35 cellular contexts compared by ENCODE assay signal in genomic region chr3:3693593-3693992, GRCh38.
A peak's percentile ranks its signal among the peaks of the same experiment; 100 is the strongest.
DNase-seq lines count a peak whose midpoint lies in the region; ATAC-seq and TF ChIP-seq lines count a peak whose summit lies in the region.
"Had no signal": no experiment of that assay in that cellular context is flagged by ENCODE, and none has a peak within 500 bp of the region (broad histone marks: within the 10 kb centered on the region; RNA-seq: fewer than 3 reads in every experiment).

No MANE protein-coding gene starts in this region.

- H3K4me3 ChIP-seq in esophagus muscularis mucosa (no peak overlapping the region), psoas muscle (no peak overlapping the region)
- H3K4me3 ChIP-seq: A549; BLaER1; BLaER1 treated with 17β-estradiol and CSF1 and Interleukin-3, amounts not matched to agents 10 nM and 100 nM had no signal

- no peaks in the 10 kb centered on the region for H3K4me1 Mint-ChIP-seq in stimulated activated naive CD8-positive, alpha-beta T cell treated with anti-CD3 and anti-CD28 coated beads, Interleukin-15, amount 100 ng/mL, for 72 hours
- H3K4me1 Mint-ChIP-seq in natural killer cell, result peaks cover 6 to 8% of the 10 kb centered on the region in 2 donors
- H3K4me1 Mint-ChIP-seq in stimulated activated effector memory CD8-positive, alpha-beta T cell treated with anti-CD3 and anti-CD28 coated beads, Interleukin-12 subunit alpha, Interleukin-12 subunit beta, amount 100 ng/mL, for 72 hours, result no peaks in the 10 kb centered on the region
- H3K4me1 Mint-ChIP-seq: B cell; CD14-positive monocyte; CD4-positive, alpha-beta memory T cell; CD4-positive, CD25-positive, alpha-beta regulatory T cell; CD8-positive, alpha-beta memory T cell had no signal

- 86% methylated on average over 1 of the region's 1 CpG for WGBS in esophagus muscularis mucosa
- WGBS in psoas muscle, 3 donors, result 0 to 100% (median 41%) methylated on average over 1 of the region's 1 CpG

- TF ChIP-seq CTCF in esophagus muscularis mucosa (IDR thresholded peaks at IDR 0.05) (no peak), natural killer cell (IDR thresholded peaks at IDR 0.05) (no peak), psoas muscle (IDR thresholded peaks at IDR 0.05) (no peak)

- no peaks in the 10 kb centered on the region for H3K27me3 Mint-ChIP-seq in stimulated activated naive CD8-positive, alpha-beta T cell treated with anti-CD3 and anti-CD28 coated beads, Interleukin-15, amount 100 ng/mL, for 72 hours
- H3K27me3 Mint-ChIP-seq in natural killer cell (ENCODE audit: low read depth in 2 of 2), result no peaks in the 10 kb centered on the region
- H3K27me3 Mint-ChIP-seq: B cell; CD4-positive, alpha-beta memory T cell; CD4-positive, alpha-beta T cell; CD4-positive, CD25-positive, alpha-beta regulatory T cell had no signal

- H3K27ac Mint-ChIP-seq in stimulated activated naive CD8-positive, alpha-beta T cell treated with anti-CD3 and anti-CD28 coated beads, Interleukin-15, amount 100 ng/mL, for 72 hours, result no peak overlapping the region
- H3K27ac Mint-ChIP-seq in natural killer cell, result no peak overlapping the region
- H3K27ac Mint-ChIP-seq in stimulated activated effector memory CD8-positive, alpha-beta T cell treated with anti-CD3 and anti-CD28 coated beads, Interleukin-12 subunit alpha, Interleukin-12 subunit beta, amount 100 ng/mL, for 72 hours, result no peak overlapping the region
- H3K27ac Mint-ChIP-seq: B cell; CD14-positive monocyte; CD4-positive, alpha-beta memory T cell; CD4-positive, alpha-beta T cell; CD4-positive, CD25-positive, alpha-beta regulatory T cell; CD8-positive, alpha-beta memory T cell; CD8-positive, alpha-beta T cell had no signal

- H3K27ac ChIP-seq in esophagus muscularis mucosa (replicated peaks in 1 of 4) (no peak overlapping the region), psoas muscle (no peak overlapping the region)
- H3K27ac ChIP-seq: 22Rv1; A549; BLaER1; BLaER1 treated with 17β-estradiol and CSF1 and Interleukin-3, amounts not matched to agents 10 nM and 100 nM; C4-2B had no signal

- H3K9me3 ChIP-seq in esophagus muscularis mucosa, result no peaks in the 10 kb centered on the region
- H3K9me3 ChIP-seq in psoas muscle, result no peaks in the 10 kb centered on the region
- H3K9me3 ChIP-seq: A549, BE2C, BLaER1, Caco-2 had no signal

- H3K27me3 ChIP-seq in esophagus muscularis mucosa (no peaks in the 10 kb centered on the region), psoas muscle (ENCODE audit: insufficient read depth in 3 of 3, low read length in 2 of 3) (no peaks in the 10 kb centered on the region)
- H3K27me3 ChIP-seq: BE2C; BLaER1; BLaER1 treated with 17β-estradiol and CSF1 and Interleukin-3, amounts not matched to agents 10 nM and 100 nM had no signal

- ATAC-seq in stimulated activated naive CD8-positive, alpha-beta T cell treated with anti-CD3 and anti-CD28 coated beads, Interleukin-15, amount 100 ng/mL, for 72 hours, result peak; percentile 35
- ATAC-seq in stimulated activated naive CD8-positive, alpha-beta T cell treated with anti-CD3 and anti-CD28 coated beads, Interleukin-15, Interleukin-2, amounts not matched to agents 100 U/mL and 50 U/mL, for 24 hours, result no peak
- peak in 2 of 3 donors; percentile 46 to 54 for ATAC-seq in natural killer cell
- ATAC-seq in stimulated activated effector memory CD8-positive, alpha-beta T cell treated with anti-CD3 and anti-CD28 coated beads, Interleukin-12 subunit alpha, Interleukin-12 subunit beta, amount 100 ng/mL, for 72 hours, result peak; percentile 19
- ATAC-seq in psoas muscle, result no peak
- ATAC-seq in GM21576 (IDR thresholded peaks at IDR 0.05; ENCODE audit: unreplicated experiment), result no peak
- ATAC-seq: A549; CD8-positive, alpha-beta T cell had no signal

- H3K9me3 Mint-ChIP-seq in stimulated activated naive CD8-positive, alpha-beta T cell treated with anti-CD3 and anti-CD28 coated beads, Interleukin-15, amount 100 ng/mL, for 72 hours, result peaks cover 0 to 2% of the 10 kb centered on the region in 2 donors
- no peaks in the 10 kb centered on the region for H3K9me3 Mint-ChIP-seq in natural killer cell
- H3K9me3 Mint-ChIP-seq in stimulated activated effector memory CD8-positive, alpha-beta T cell treated with anti-CD3 and anti-CD28 coated beads, Interleukin-12 subunit alpha, Interleukin-12 subunit beta, amount 100 ng/mL, for 72 hours, result no peaks in the 10 kb centered on the region
- H3K9me3 Mint-ChIP-seq: CD4-positive, alpha-beta memory T cell; CD4-positive, alpha-beta T cell; CD8-positive, alpha-beta T cell had no signal

- no peak overlapping the region for H3K4me3 Mint-ChIP-seq in stimulated activated naive CD8-positive, alpha-beta T cell treated with anti-CD3 and anti-CD28 coated beads, Interleukin-15, amount 100 ng/mL, for 72 hours
- H3K4me3 Mint-ChIP-seq in natural killer cell, result no peak overlapping the region
- no peak overlapping the region for H3K4me3 Mint-ChIP-seq in stimulated activated effector memory CD8-positive, alpha-beta T cell treated with anti-CD3 and anti-CD28 coated beads, Interleukin-12 subunit alpha, Interleukin-12 subunit beta, amount 100 ng/mL, for 72 hours
- H3K4me3 Mint-ChIP-seq: B cell; CD14-positive monocyte; CD4-positive, alpha-beta memory T cell; CD4-positive, alpha-beta T cell; CD4-positive, CD25-positive, alpha-beta regulatory T cell; CD8-positive, alpha-beta memory T cell; CD8-positive, alpha-beta T cell had no signal

- intact Hi-C loops in esophagus muscularis mucosa (cut with DNase I), result no loop called here
- intact Hi-C loops in natural killer cell (cut with micrococcal nuclease), result no loop called here
- intact Hi-C loops in psoas muscle (cut with DNase I), result no loop called here

- TF ChIP-seq POLR2A in esophagus muscularis mucosa (IDR thresholded peaks at IDR 0.05; ENCODE audit: low read depth), result no peak

- DNase-seq in stimulated activated naive CD8-positive, alpha-beta T cell treated with anti-CD3 and anti-CD28 coated beads, Interleukin-15, amount 100 ng/mL, for 72 hours, result no peak
- DNase-seq in stimulated activated naive CD8-positive, alpha-beta T cell treated with anti-CD3 and anti-CD28 coated beads, Interleukin-15, Interleukin-2, amounts not matched to agents 100 U/mL and 50 U/mL, for 24 hours, result no peak
- DNase-seq in esophagus muscularis mucosa (ENCODE audit: extremely low spot score) (peak; percentile 74), natural killer cell (no peak), UCSD-AML1 (lab: John Stamatoyannopoulos, UW; ENCODE audit: unreplicated experiment) (no peak), psoas muscle (no peak)
- no peak for DNase-seq in stimulated activated effector memory CD8-positive, alpha-beta T cell treated with anti-CD3 and anti-CD28 coated beads, Interleukin-12 subunit alpha, Interleukin-12 subunit beta, amount 100 ng/mL, for 72 hours (ENCODE audit: low spot score in 2 of 2)
- DNase-seq: 8988T; ACHN; AML-193; BE2C; C1 segment of cervical spinal cord; Caco-2; Calu3; CD4-positive, alpha-beta memory T cell; CD4-positive, alpha-beta T cell; CD4-positive, CD25-positive, alpha-beta regulatory T cell; CD8-positive, alpha-beta memory T cell; CD8-positive, alpha-beta T cell; COR-L47; DMS 273 treated with DMSO at 0.1 percent for 48 hours; DMS153; DMS53; DMS79; DMS79 treated with DMSO at 0.1 percent for 48 hours; DND-41; EL had no signal

- H3K36me3 ChIP-seq in esophagus muscularis mucosa (no peaks in the 10 kb centered on the region), psoas muscle (ENCODE audit: insufficient read depth in 1 of 2, low read depth in 1 of 2) (no peaks in the 10 kb centered on the region)
- H3K36me3 ChIP-seq: BE2C; BLaER1; BLaER1 treated with 17β-estradiol and CSF1 and Interleukin-3, amounts not matched to agents 10 nM and 100 nM had no signal

- H3K4me1 ChIP-seq in esophagus muscularis mucosa, result no peaks in the 10 kb centered on the region
- H3K4me1 ChIP-seq in psoas muscle, result no peaks in the 10 kb centered on the region
- H3K4me1 ChIP-seq: A549; BE2C; BLaER1; BLaER1 treated with 17β-estradiol and CSF1 and Interleukin-3, amounts not matched to agents 10 nM and 100 nM; Caco-2 had no signal

- H3K36me3 Mint-ChIP-seq in natural killer cell, result no peaks in the 10 kb centered on the region
- H3K36me3 Mint-ChIP-seq in stimulated activated effector memory CD8-positive, alpha-beta T cell treated with anti-CD3 and anti-CD28 coated beads, Interleukin-12 subunit alpha, Interleukin-12 subunit beta, amount 100 ng/mL, for 72 hours, result no peaks in the 10 kb centered on the region
- H3K36me3 Mint-ChIP-seq: CD14-positive monocyte; CD4-positive, alpha-beta memory T cell; CD4-positive, CD25-positive, alpha-beta regulatory T cell; CD8-positive, alpha-beta memory T cell; CD8-positive, alpha-beta T cell had no signal

- no peak for TF ChIP-seq EP300 in esophagus muscularis mucosa (IDR thresholded peaks at IDR 0.05)

Comparison
In these comparisons a context has a peak if more than half of its experiments do, and no peak if none do; other contexts are left out.
1. ATAC-seq: peak in stimulated activated naive CD8-positive, alpha-beta T cell treated with anti-CD3 and anti-CD28 coated beads, Interleukin-15, amount 100 ng/mL, for 72 hours (single experiment), natural killer cell (2 of 3) and stimulated activated effector memory CD8-positive, alpha-beta T cell treated with anti-CD3 and anti-CD28 coated beads, Interleukin-12 subunit alpha, Interleukin-12 subunit beta, amount 100 ng/mL, for 72 hours (single experiment); none in stimulated activated naive CD8-positive, alpha-beta T cell treated with anti-CD3 and anti-CD28 coated beads, Interleukin-15, Interleukin-2, amounts not matched to agents 100 U/mL and 50 U/mL, for 24 hours (single experiment), psoas muscle (0 of 4) and GM21576 (single experiment).